8 cellular contexts compared by ENCODE assay signal in the genomic region with DNA sequence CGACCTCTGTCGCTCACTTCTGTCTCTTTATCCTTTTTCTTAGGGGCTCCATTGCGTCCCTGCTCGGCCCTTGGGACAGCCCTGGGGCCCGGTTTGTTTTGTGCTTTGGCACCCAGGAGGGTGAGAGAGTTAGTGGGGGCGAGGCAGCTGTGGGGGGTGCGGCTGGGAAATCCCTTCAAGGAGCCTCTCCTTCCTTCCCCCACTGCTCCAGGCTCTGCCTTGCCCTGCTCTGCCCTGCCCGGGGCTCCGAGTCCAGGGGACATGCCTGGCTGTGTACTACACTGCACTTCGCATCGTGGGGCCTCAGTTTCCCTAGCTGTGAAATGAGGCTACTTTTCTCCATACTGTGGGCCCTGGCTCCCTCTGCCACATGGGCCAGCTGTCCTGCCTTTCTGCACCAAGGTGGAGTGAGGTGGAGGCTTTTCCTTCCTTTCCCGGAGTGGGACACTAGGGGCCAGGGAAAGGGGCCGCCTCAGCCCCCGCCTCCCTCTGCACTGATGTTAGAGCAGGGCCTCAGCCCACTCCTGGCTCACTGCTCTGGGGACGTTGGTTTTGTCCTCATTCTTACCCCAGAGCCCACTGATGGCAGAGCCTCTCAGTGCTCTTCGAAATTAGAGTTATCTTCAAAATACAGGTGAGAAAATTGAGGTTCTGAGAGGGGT. TPM values are rescaled to one million over a fixed set of nuclear protein-coding genes. Genes with fewer than 3 reads are reported as not detected.
DNase-seq lines count a peak whose midpoint lies in the region; ATAC-seq, FAIRE-seq and TF ChIP-seq lines count a peak whose summit lies in the region.

No MANE protein-coding gene starts in this region.

- peak overlapping the region; percentile 32 to 87 (median 70) for H3K4me3 ChIP-seq in heart right ventricle
- H3K4me3 ChIP-seq in bronchial epithelial cell (ENCODE audit: low read depth, low read length): peak overlapping the region; percentile 54
- H3K4me3 ChIP-seq in vagina: peak overlapping the region; percentile 55 to 64

- H3K27me3 Mint-ChIP-seq in mesothelial cell of epicardium (ENCODE audit: low read depth): no peaks in the 10 kb centered on the region

- DNase-seq in heart right ventricle: no peak
- DNase-seq in left cardiac atrium: no peak
- DNase-seq in bronchial epithelial cell (ENCODE audit: low read depth): no peak
- DNase-seq in mesothelial cell of epicardium (ENCODE audit: low spot score in 2 of 2, unreplicated experiment in 2 of 2): no peak
- DNase-seq in vagina (ENCODE audit: extremely low spot score in 2 of 2): no peak
- DNase-seq in activated CD8-positive, alpha-beta memory T cell treated with anti-CD3 and anti-CD28 coated beads, Interleukin-2, amount 50 U/mL, for 48 hours: no peak
- no peak for DNase-seq in NCI-H1048 (lab: John Stamatoyannopoulos, UW)
- DNase-seq in GM19240 (ENCODE audit: insufficient read length, low spot score): no peak

- TF ChIP-seq POLR2A in vagina (IDR thresholded peaks at IDR 0.05): no peak

- H3K27ac Mint-ChIP-seq in mesothelial cell of epicardium: peak overlapping the region; percentile 81

- H3K4me1 ChIP-seq in heart right ventricle (peaks cover 11 to 29% (median 20%) of the 10 kb centered on the region in 9 donors), vagina (peaks cover 22% of the 10 kb centered on the region)

- H3K36me3 ChIP-seq in heart right ventricle (no peaks in the 10 kb centered on the region), bronchial epithelial cell (ENCODE audit: control insufficient read depth, insufficient read depth, low read length) (no peaks in the 10 kb centered on the region), vagina (no peaks in the 10 kb centered on the region)

- WGBS in heart right ventricle, 2 donors: 26 to 29% methylated on average over 16 of the region's 16 CpGs

- H3K4me1 Mint-ChIP-seq in mesothelial cell of epicardium: peaks cover 25% of the 10 kb centered on the region

- H3K27ac ChIP-seq in heart right ventricle (peak overlapping the region in 6 of 10 donors; percentile 15 to 73 (median 66)), vagina (peak overlapping the region; percentile 64)

- no peaks in the 10 kb centered on the region for H3K9me3 ChIP-seq in heart right ventricle
- no peaks in the 10 kb centered on the region for H3K9me3 ChIP-seq in vagina

- ATAC-seq in heart right ventricle (no peak), left cardiac atrium (no peak)

- intact Hi-C loops in heart right ventricle (cut with DNase I): loop anchor here in 3 of 10 donors (5.0 to 10.0 kb wide), 2 partner anchors 88 to 91 kb away; partner anchors contain the start of genes SMCR8 (in 3 of the 3) and TOP3A (in 2 of the 3)
- intact Hi-C loops in left cardiac atrium (cut with DNase I): loop anchor here in 1 of 2 donors (10.0 kb wide), 1 partner anchor 88 kb away; the partner anchor contains the start of genes SMCR8 and TOP3A
- intact Hi-C loops in vagina (cut with DNase I): no loop called here

- TF ChIP-seq CTCF in heart right ventricle (IDR thresholded peaks at IDR 0.05): no peak
- no peak for TF ChIP-seq CTCF in bronchial epithelial cell (IDR thresholded peaks at IDR 0.05; ENCODE audit: insufficient read depth, low read length, severe bottlenecking)
- TF ChIP-seq CTCF in mesothelial cell of epicardium (IDR thresholded peaks at IDR 0.05; ENCODE audit: unreplicated experiment): no peak
- TF ChIP-seq CTCF in vagina (IDR thresholded peaks at IDR 0.05): no peak

- no peaks in the 10 kb centered on the region for H3K27me3 ChIP-seq in heart right ventricle
- H3K27me3 ChIP-seq in bronchial epithelial cell (ENCODE audit: control insufficient read depth, insufficient read depth, low read length): no peaks in the 10 kb centered on the region
- no peaks in the 10 kb centered on the region for H3K27me3 ChIP-seq in vagina

- H3K36me3 Mint-ChIP-seq in mesothelial cell of epicardium: no peaks in the 10 kb centered on the region

- H3K9me3 Mint-ChIP-seq in mesothelial cell of epicardium: no peaks in the 10 kb centered on the region

- H3K4me3 Mint-ChIP-seq in mesothelial cell of epicardium: peak overlapping the region; percentile 86

- no peak for FAIRE-seq in bronchial epithelial cell (lab: Jason Lieb, UNC)

RNA-seq across cellular contexts. Expression of gene LLGL1, which starts 1.0 kb away (rescaled TPM):
- total RNA-seq in heart right ventricle (10 to 100 TPM in 1 of 10 donors, 1 to 10 TPM in 9; 7.2 to 12.4 (median 9.1) TPM), left cardiac atrium (10 to 100 TPM; 10.9 to 11.0 TPM), bronchial epithelial cell (20.0 and 23.2 TPM in 2 replicates), mesothelial cell of epicardium (70.8 to 72.5 TPM (median 72.1 TPM) in 3 replicates), vagina (27.7 TPM)
- polyA plus RNA-seq in heart right ventricle: 1 to 10 TPM; 5.8 to 5.9 TPM

RNA-seq across cellular contexts. Expression of gene FLII, which starts 32.1 kb away (rescaled TPM):
- total RNA-seq in heart right ventricle (100 to 1,000 TPM; 207 to 356 (median 281) TPM), left cardiac atrium (100 to 1,000 TPM; 204 to 211 TPM), bronchial epithelial cell (339 and 517 TPM in 2 replicates), mesothelial cell of epicardium (190 to 202 TPM (median 199 TPM) in 3 replicates), vagina (277 TPM)
- polyA plus RNA-seq in heart right ventricle: 100 to 1,000 TPM; 366 to 469 TPM

RNA-seq across cellular contexts. Expression of gene MIEF2, which starts 34.0 kb away (rescaled TPM):
- 10 to 100 TPM; 23.9 to 43.4 (median 33.5) TPM for total RNA-seq in heart right ventricle
- 10 to 100 TPM; 18.9 to 20.6 TPM for polyA plus RNA-seq in heart right ventricle
- total RNA-seq in left cardiac atrium: 10 to 100 TPM; 16.2 to 16.8 TPM
- total RNA-seq in bronchial epithelial cell: 21.1 and 23.0 TPM in 2 replicates
- 22.5 to 25.2 TPM (median 23.8 TPM) in 3 replicates for total RNA-seq in mesothelial cell of epicardium
- total RNA-seq in vagina: 18.4 TPM

RNA-seq across cellular contexts. Expression of gene ALKBH5, which starts 42.8 kb away (rescaled TPM):
- total RNA-seq in heart right ventricle (100 to 1,000 TPM; 163 to 208 (median 194) TPM), left cardiac atrium (100 to 1,000 TPM; 137 to 169 TPM), bronchial epithelial cell (96.3 and 104 TPM in 2 replicates), mesothelial cell of epicardium (68.6 to 72.3 TPM (median 71.0 TPM) in 3 replicates), vagina (77.3 TPM)
- polyA plus RNA-seq in heart right ventricle: 10 to 100 TPM; 72.6 to 80.3 TPM
